8 cellular contexts compared by ENCODE assay signal in the genomic region with DNA sequence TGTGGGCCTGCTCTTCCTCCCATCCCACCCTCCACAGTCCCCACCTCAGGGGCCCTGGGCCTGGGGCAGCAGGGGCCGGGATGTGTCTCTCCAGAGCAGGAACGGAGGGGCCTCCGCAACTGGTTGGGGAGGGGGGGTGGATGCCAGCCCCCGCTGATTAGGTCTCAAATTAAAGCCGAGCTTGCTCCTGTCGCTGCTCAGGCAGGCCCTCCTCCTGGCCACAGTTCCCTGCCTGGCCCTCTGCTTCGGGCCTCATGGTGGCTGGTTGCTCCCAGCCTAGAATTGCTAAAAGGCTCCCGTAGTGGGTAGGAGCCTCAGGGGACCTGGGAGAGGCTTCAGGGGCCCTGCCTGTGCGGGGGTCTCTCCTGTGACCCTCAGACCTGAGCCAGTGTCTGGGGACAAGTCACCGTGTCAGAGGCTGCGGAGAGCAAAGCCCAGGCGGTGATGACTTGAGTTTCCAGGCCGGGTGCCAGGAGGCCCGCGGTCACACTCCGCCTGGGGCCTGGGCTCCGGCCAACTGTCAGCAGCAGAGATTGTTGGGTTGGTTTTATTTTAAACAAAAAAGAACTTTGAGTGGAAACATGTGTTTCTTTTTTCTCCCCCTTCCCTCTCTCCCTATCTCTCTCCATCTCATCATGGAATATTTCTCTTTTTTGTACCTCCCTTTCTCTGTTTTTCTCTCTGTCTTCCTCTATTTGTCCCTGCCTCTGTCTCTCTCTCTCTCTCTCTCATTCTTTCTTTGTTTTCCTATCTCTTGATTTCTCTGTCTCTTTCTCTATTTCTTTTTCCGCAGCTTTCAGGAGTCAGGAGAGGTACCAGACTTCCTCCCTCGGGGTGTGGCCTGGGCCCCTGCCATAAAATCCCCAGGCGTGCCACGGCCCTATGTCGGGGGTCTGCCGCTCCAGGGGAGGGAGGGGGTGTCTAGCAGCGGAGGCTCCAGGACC. TPM values are rescaled to one million over a fixed set of nuclear protein-coding genes. Genes with fewer than 3 reads are reported as not detected.
DNase-seq lines count a peak whose midpoint lies in the region; ATAC-seq, FAIRE-seq and TF ChIP-seq lines count a peak whose summit lies in the region.

No MANE protein-coding gene starts in this region.

- H3K4me2 ChIP-seq in astrocyte (ENCODE audit: low read length), result peak overlapping the region; percentile 78

- no peak overlapping the region for H3K4me3 ChIP-seq in HUES6 (ENCODE audit: low read depth, low read length)
- no peak overlapping the region for H3K4me3 ChIP-seq in astrocyte (ENCODE audit: insufficient read depth, low read depth, low read length)
- H3K4me3 ChIP-seq in skin epidermis, result no peak overlapping the region

- no peaks in the 10 kb centered on the region for H4K20me1 ChIP-seq in astrocyte (ENCODE audit: insufficient read depth, low read length)

- peaks cover 36% of the 10 kb centered on the region for H3K4me1 Mint-ChIP-seq in astrocyte (ENCODE audit: low read depth, unreplicated experiment)
- no peaks in the 10 kb centered on the region for H3K4me1 Mint-ChIP-seq in activated CD4-positive, alpha-beta memory T cell treated with anti-CD3 and anti-CD28 coated beads for 36 hours (ENCODE audit: low read depth)

- peak overlapping the region; percentile 66; the same call in 1 of the 2 replicates for H3K27ac ChIP-seq in HUES6 (ENCODE audit: low read depth, low read length)
- H3K27ac ChIP-seq in astrocyte (ENCODE audit: low read depth, low read length), result peak overlapping the region; percentile 84
- peak overlapping the region in 19 of 21 experiments; percentile 27 to 81 (median 65) for H3K27ac ChIP-seq in skin epidermis

- peaks cover 37% of the 10 kb centered on the region for H3K4me1 ChIP-seq in HUES6 (ENCODE audit: control insufficient read depth, insufficient read depth, low read length)
- H3K4me1 ChIP-seq in astrocyte (ENCODE audit: insufficient read depth, low read length), result peaks cover 54% of the 10 kb centered on the region

- H3K9me3 ChIP-seq in HUES6 (ENCODE audit: control insufficient read depth, insufficient read depth, low read depth, low read length), result no peaks in the 10 kb centered on the region
- no peaks in the 10 kb centered on the region for H3K9me3 ChIP-seq in astrocyte (ENCODE audit: insufficient read depth, low read depth, low read length)

- peak overlapping the region; percentile 67 for H3K27ac Mint-ChIP-seq in astrocyte (ENCODE audit: unreplicated experiment)
- no peak overlapping the region for H3K27ac Mint-ChIP-seq in activated CD4-positive, alpha-beta memory T cell treated with anti-CD3 and anti-CD28 coated beads for 36 hours

- FAIRE-seq in astrocyte (lab: Jason Lieb, UNC), result no peak

- H3K27me3 Mint-ChIP-seq in astrocyte (ENCODE audit: low read depth, unreplicated experiment), result no peaks in the 10 kb centered on the region
- H3K27me3 Mint-ChIP-seq in activated CD4-positive, alpha-beta memory T cell treated with anti-CD3 and anti-CD28 coated beads for 36 hours, result peaks cover 3% of the 10 kb centered on the region

- ATAC-seq in GM18858 (IDR thresholded peaks at IDR 0.05; ENCODE audit: unreplicated experiment), result no peak

- no peak for TF ChIP-seq CTCF in astrocyte (IDR thresholded peaks at IDR 0.05; ENCODE audit: insufficient read depth, low read depth, low read length)

- no peaks in the 10 kb centered on the region for H3K79me2 ChIP-seq in astrocyte (ENCODE audit: insufficient read depth, low read length)

- peak; percentile 84 for DNase-seq in astrocyte (ENCODE audit: low read depth)
- DNase-seq in hippocampal formation (lab: John Stamatoyannopoulos, UW), result peak; percentile 28 to 49
- DNase-seq in mesenteric fat pad (ENCODE audit: low spot score), result no peak
- DNase-seq in ecto neural progenitor cell (ENCODE audit: low spot score), result no peak
- DNase-seq in activated CD4-positive, alpha-beta memory T cell treated with anti-CD3 and anti-CD28 coated beads for 36 hours, result no peak

- intact Hi-C loops in activated CD4-positive, alpha-beta memory T cell treated with anti-CD3 and anti-CD28 coated beads for 36 hours (cut with micrococcal nuclease), result no loop called here

- H3K9me3 Mint-ChIP-seq in astrocyte (ENCODE audit: unreplicated experiment), result no peaks in the 10 kb centered on the region
- H3K9me3 Mint-ChIP-seq in activated CD4-positive, alpha-beta memory T cell treated with anti-CD3 and anti-CD28 coated beads for 36 hours, result no peaks in the 10 kb centered on the region

- H3K36me3 ChIP-seq in HUES6 (ENCODE audit: control insufficient read depth, insufficient read depth, low read length), result no peaks in the 10 kb centered on the region
- H3K36me3 ChIP-seq in astrocyte (ENCODE audit: insufficient read depth, low read length), result no peaks in the 10 kb centered on the region

- H3K4me3 Mint-ChIP-seq in astrocyte (ENCODE audit: unreplicated experiment), result no peak overlapping the region
- H3K4me3 Mint-ChIP-seq in activated CD4-positive, alpha-beta memory T cell treated with anti-CD3 and anti-CD28 coated beads for 36 hours, result no peak overlapping the region

- no peak overlapping the region for H2AFZ ChIP-seq in astrocyte (ENCODE audit: low read depth, low read length)

- POLR2A ChIA-PET in activated CD4-positive, alpha-beta memory T cell treated with anti-CD3 and anti-CD28 coated beads for 36 hours (lab: Charles Lee), result no interaction called here

- H3K27me3 ChIP-seq in HUES6 (ENCODE audit: control insufficient read depth, insufficient read depth, low read length) (no peaks in the 10 kb centered on the region), astrocyte (ENCODE audit: insufficient read depth, low read length) (no peaks in the 10 kb centered on the region)

- no peak overlapping the region for H3K9ac ChIP-seq in HUES6 (ENCODE audit: low read length)
- H3K9ac ChIP-seq in astrocyte (ENCODE audit: low read length), result peak overlapping the region; percentile 72

- CTCF ChIA-PET in activated CD4-positive, alpha-beta memory T cell treated with anti-CD3 and anti-CD28 coated beads for 36 hours (lab: Charles Lee), result interaction anchor here (1.4 kb wide), 1 partner anchor 93 kb away, joined by 3 read pairs; no protein-coding TSS in a partner anchor

- no peaks in the 10 kb centered on the region for H3K36me3 Mint-ChIP-seq in astrocyte (ENCODE audit: low read depth, unreplicated experiment)
- no peaks in the 10 kb centered on the region for H3K36me3 Mint-ChIP-seq in activated CD4-positive, alpha-beta memory T cell treated with anti-CD3 and anti-CD28 coated beads for 36 hours

RNA-seq across cellular contexts. Expression of gene EPHA2, which starts 20.0 kb away (rescaled TPM):
- 117 and 140 TPM in 2 replicates for total RNA-seq in astrocyte
- total RNA-seq in mesenteric fat pad, result 17.6 TPM
- under 1 TPM; 0.22 to 0.33 TPM for total RNA-seq in activated CD4-positive, alpha-beta memory T cell treated with anti-CD3 and anti-CD28 coated beads for 36 hours

RNA-seq across cellular contexts. Expression of gene ARHGEF19, which starts 36.6 kb away (rescaled TPM):
- total RNA-seq in astrocyte (5.7 and 7.4 TPM in 2 replicates), mesenteric fat pad (6.7 TPM)
- 1 to 10 TPM; 7.0 to 7.1 TPM for total RNA-seq in activated CD4-positive, alpha-beta memory T cell treated with anti-CD3 and anti-CD28 coated beads for 36 hours

Comparison
In these comparisons a context has a peak if more than half of its experiments do, and no peak if none do; other contexts are left out.
1. DNase-seq: peak in astrocyte (single experiment) and hippocampal formation (2 of 2); none in mesenteric fat pad (single experiment), ecto neural progenitor cell (single experiment) and activated CD4-positive, alpha-beta memory T cell treated with anti-CD3 and anti-CD28 coated beads for 36 hours (single experiment).
2. RNA of gene EPHA2, which starts 20.0 kb away (total RNA-seq): 117 to 140 TPM in astrocyte and 17.6 TPM in mesenteric fat pad (single experiment); 0.22 to 0.33 TPM in activated CD4-positive, alpha-beta memory T cell treated with anti-CD3 and anti-CD28 coated beads for 36 hours; every median in the first group is over 10 times any median in the second.
3. Peak in every context shown above with its lines, with median percentiles within 50 percentile points of each other: H3K27ac ChIP-seq.